13 cellular contexts compared by ENCODE assay signal in the genomic region with DNA sequence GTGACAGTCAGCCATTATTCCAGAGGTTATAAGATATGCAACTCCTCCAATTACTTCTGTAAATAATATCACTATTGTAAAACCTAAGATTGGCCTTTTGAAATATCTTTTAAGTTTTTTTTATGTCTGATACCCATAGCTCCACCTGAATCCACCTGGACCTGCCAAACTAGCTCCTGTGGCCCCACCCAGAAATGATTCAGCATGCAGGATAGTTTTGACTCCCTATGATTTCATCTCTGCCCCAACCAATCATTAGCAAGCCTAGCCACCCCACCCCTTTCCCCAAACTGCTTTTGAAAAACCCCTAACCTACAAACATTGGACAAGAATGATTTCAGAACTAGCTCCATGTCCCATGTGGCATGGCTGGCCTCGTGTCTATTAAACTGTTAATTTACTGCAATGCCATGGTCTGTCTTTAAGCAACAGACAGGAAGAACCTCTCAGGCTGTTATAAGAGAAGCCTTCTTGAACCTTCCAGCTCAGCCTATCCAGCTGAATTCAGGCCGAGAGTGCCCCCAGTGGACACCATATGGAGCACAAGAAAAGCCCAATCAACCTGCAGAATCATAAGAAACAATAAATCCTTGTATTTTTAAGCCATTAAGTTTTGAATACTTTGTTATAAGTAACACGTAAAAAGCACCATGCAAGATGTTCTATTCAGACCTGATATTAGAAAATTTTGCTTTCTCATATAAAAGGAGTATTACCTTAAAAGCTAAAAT.
DNase-seq lines count a peak whose midpoint lies in the region; ATAC-seq and TF ChIP-seq lines count a peak whose summit lies in the region.
"Had no signal": no experiment of that assay in that cellular context is flagged by ENCODE, and none has a peak within 500 bp of the region (broad histone marks: within the 10 kb centered on the region; RNA-seq: fewer than 3 reads in every experiment).

No MANE protein-coding gene starts in this region.

- H3K4me1 ChIP-seq in A673 (ENCODE audit: insufficient read depth, low read length, poor library complexity, severe bottlenecking): no peaks in the 10 kb centered on the region
- no peaks in the 10 kb centered on the region for H3K4me1 ChIP-seq in NT2/D1 (ENCODE audit: insufficient read depth, insufficient read length)
- H3K4me1 ChIP-seq: ascending aorta had no signal

- no peak overlapping the region for H3K27ac ChIP-seq in A673 (ENCODE audit: low read depth, low read length, poor library complexity, severe bottlenecking)
- H3K27ac ChIP-seq: ascending aorta had no signal

- in situ Hi-C loops in GM13977 (cut with MboI; ENCODE audit: low pct_unique_long_range_greater_than_20kb, low sequenced_read_pairs, unreplicated experiment): no loop called here

- CTCF ChIA-PET in A673 (lab: Charles Lee): no interaction called here

- DNase-seq in A673 (ENCODE audit: low spot score): no peak
- no peak for DNase-seq in GM13977 (ENCODE audit: low spot score)
- peak; percentile 20 for DNase-seq in NT2/D1 (ENCODE audit: low read depth, low spot score)
- DNase-seq in CD14-positive monocyte (ENCODE audit: low spot score): no peak
- no peak for DNase-seq in NCI-H1417 treated with DMSO at 0.1 percent for 48 hours (lab: John Stamatoyannopoulos, UW)
- no peak for DNase-seq in DMS79 (lab: John Stamatoyannopoulos, UW)
- DNase-seq in NCI-H2227 treated with DMSO at 0.1 percent for 48 hours (lab: John Stamatoyannopoulos, UW): no peak
- DNase-seq: activated gamma-delta T cell; Calu3; dermis blood vessel endothelial cell; stimulated activated naive CD4-positive, alpha-beta T cell treated with Interleukin-2 at 50 U/mL for 16 hours had no signal

- peak; percentile 53 for TF ChIP-seq CTCF in A673 (conservative IDR thresholded peaks at IDR 0.05; ENCODE audit: low read depth, low read length)
- TF ChIP-seq CTCF in GM13977 (IDR thresholded peaks at IDR 0.05; ENCODE audit: extremely low read depth, insufficient read depth, missing control alignments): peak; percentile 39
- TF ChIP-seq CTCF in CD14-positive monocyte (IDR thresholded peaks at IDR 0.05): no peak

- H3K9ac ChIP-seq in NT2/D1 (ENCODE audit: insufficient read length, low read depth): no peak overlapping the region

- H3K4me1 Mint-ChIP-seq in CD14-positive monocyte: no peaks in the 10 kb centered on the region

- peak overlapping the region in 1 of 7 donors; percentile 55 for H3K27ac Mint-ChIP-seq in CD14-positive monocyte

- no peak overlapping the region for H3K4me3 ChIP-seq in A673 (ENCODE audit: low read depth, low read length, poor library complexity, severe bottlenecking)
- no peak overlapping the region for H3K4me3 ChIP-seq in NT2/D1 (ENCODE audit: insufficient read length, low read depth)
- H3K4me3 ChIP-seq: ascending aorta had no signal

- H3K9me3 ChIP-seq in A673 (ENCODE audit: low read depth, low read length, poor library complexity, severe bottlenecking) (peaks cover 19% of the 10 kb centered on the region), NT2/D1 (ENCODE audit: insufficient read depth, low read length) (peaks cover 20% of the 10 kb centered on the region)

- POLR2A ChIA-PET in A673 (lab: Charles Lee; ENCODE audit: low non-redundant PET): interaction anchor here (0.5 kb wide), 1 partner anchor 694 kb away, joined by 18 read pairs; no protein-coding TSS in a partner anchor

- BruUV-seq in A673 (replicated peaks; lab: Mats Ljungman, UMichigan): no TSS peak

- H3K36me3 ChIP-seq in A673 (ENCODE audit: insufficient read depth, low read length, poor library complexity, severe bottlenecking) (no peaks in the 10 kb centered on the region), NT2/D1 (ENCODE audit: insufficient read depth, insufficient read length, low read length) (no peaks in the 10 kb centered on the region)
- H3K36me3 ChIP-seq: ascending aorta had no signal

- peaks cover 16 to 41% (median 34%) of the 10 kb centered on the region in 7 donors for H3K9me3 Mint-ChIP-seq in CD14-positive monocyte

- no peaks in the 10 kb centered on the region for H3K27me3 ChIP-seq in A673 (replicated peaks; ENCODE audit: insufficient read depth, low read depth, low read length, poor library complexity)
- no peaks in the 10 kb centered on the region for H3K27me3 ChIP-seq in NT2/D1 (ENCODE audit: insufficient read depth, insufficient read length)
- H3K27me3 ChIP-seq: ascending aorta had no signal

- ATAC-seq in esophagus mucosa: peak; percentile 67

- intact Hi-C loops in A673 (cut with micrococcal nuclease; ENCODE audit: unreplicated experiment): no loop called here
- intact Hi-C loops in CD14-positive monocyte (cut with micrococcal nuclease): no loop called here

- no peak overlapping the region for H3K4me3 Mint-ChIP-seq in CD14-positive monocyte

- no peaks in the 10 kb centered on the region for H3K27me3 Mint-ChIP-seq in CD14-positive monocyte (ENCODE audit: low read depth in 3 of 3)

- H3K36me3 Mint-ChIP-seq in CD14-positive monocyte: no peaks in the 10 kb centered on the region
